In the genomic region with DNA sequence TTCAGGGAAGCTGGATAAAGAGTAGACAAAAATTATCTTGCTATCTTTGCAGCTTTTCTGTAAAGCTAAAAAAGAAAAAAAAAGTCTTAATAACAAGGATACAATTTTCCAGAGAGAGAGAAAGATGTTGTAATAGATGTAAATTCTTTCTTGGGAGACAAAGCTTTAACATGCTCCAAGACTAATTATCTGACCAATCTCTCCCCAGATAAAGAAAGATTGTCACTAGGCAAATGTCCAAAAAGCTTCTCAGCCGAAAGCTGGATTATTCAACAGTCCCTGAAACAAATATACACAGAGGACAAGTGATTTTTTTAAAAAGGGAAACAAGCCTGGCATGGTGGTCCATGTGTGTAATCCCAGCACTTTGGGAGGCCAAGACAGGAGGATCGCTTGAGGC, we compare ENCODE assay signal across 1 cellular context.
TF ChIP-seq lines count a peak whose summit lies in the region.

No MANE protein-coding gene starts in this region.

TF ChIP-seq in GM12878, 131 proteins besides CTCF, POLR2A, EP300 and RAD21:
- TF ChIP-seq, protein P1, sequence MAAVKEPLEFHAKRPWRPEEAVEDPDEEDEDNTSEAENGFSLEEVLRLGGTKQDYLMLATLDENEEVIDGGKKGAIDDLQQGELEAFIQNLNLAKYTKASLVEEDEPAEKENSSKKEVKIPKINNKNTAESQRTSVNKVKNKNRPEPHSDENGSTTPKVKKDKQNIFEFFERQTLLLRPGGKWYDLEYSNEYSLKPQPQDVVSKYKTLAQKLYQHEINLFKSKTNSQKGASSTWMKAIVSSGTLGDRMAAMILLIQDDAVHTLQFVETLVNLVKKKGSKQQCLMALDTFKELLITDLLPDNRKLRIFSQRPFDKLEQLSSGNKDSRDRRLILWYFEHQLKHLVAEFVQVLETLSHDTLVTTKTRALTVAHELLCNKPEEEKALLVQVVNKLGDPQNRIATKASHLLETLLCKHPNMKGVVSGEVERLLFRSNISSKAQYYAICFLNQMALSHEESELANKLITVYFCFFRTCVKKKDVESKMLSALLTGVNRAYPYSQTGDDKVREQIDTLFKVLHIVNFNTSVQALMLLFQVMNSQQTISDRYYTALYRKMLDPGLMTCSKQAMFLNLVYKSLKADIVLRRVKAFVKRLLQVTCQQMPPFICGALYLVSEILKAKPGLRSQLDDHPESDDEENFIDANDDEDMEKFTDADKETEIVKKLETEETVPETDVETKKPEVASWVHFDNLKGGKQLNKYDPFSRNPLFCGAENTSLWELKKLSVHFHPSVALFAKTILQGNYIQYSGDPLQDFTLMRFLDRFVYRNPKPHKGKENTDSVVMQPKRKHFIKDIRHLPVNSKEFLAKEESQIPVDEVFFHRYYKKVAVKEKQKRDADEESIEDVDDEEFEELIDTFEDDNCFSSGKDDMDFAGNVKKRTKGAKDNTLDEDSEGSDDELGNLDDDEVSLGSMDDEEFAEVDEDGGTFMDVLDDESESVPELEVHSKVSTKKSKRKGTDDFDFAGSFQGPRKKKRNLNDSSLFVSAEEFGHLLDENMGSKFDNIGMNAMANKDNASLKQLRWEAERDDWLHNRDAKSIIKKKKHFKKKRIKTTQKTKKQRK (IDR thresholded peaks at IDR 0.05; ENCODE audit: low read depth, low read length) = no peak
- TF ChIP-seq RUNX3 (IDR thresholded peaks at IDR 0.05; ENCODE audit: low read length) = no peak
- no peak for TF ChIP-seq MYB (IDR thresholded peaks at IDR 0.05; ENCODE audit: borderline replicate concordance, low read depth, low read length)
- TF ChIP-seq SMAD5 (IDR thresholded peaks at IDR 0.05; ENCODE audit: low read depth) = no peak
- TF ChIP-seq MEF2A (IDR thresholded peaks at IDR 0.05; ENCODE audit: insufficient read depth, low read depth, low read length) = no peak
- TF ChIP-seq ZNF207 (IDR thresholded peaks at IDR 0.05; ENCODE audit: borderline replicate concordance) = no peak
- TF ChIP-seq, protein P2, sequence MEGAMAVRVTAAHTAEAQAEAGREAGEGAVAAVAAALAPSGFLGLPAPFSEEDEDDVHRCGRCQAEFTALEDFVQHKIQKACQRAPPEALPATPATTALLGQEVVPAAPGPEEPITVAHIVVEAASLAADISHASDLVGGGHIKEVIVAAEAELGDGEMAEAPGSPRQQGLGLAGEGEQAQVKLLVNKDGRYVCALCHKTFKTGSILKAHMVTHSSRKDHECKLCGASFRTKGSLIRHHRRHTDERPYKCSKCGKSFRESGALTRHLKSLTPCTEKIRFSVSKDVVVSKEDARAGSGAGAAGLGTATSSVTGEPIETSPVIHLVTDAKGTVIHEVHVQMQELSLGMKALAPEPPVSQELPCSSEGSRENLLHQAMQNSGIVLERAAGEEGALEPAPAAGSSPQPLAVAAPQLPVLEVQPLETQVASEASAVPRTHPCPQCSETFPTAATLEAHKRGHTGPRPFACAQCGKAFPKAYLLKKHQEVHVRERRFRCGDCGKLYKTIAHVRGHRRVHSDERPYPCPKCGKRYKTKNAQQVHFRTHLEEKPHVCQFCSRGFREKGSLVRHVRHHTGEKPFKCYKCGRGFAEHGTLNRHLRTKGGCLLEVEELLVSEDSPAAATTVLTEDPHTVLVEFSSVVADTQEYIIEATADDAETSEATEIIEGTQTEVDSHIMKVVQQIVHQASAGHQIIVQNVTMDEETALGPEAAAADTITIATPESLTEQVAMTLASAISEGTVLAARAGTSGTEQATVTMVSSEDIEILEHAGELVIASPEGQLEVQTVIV (IDR thresholded peaks at IDR 0.05; ENCODE audit: borderline replicate concordance, partially characterized antibody) = no peak
- TF ChIP-seq, protein P3, sequence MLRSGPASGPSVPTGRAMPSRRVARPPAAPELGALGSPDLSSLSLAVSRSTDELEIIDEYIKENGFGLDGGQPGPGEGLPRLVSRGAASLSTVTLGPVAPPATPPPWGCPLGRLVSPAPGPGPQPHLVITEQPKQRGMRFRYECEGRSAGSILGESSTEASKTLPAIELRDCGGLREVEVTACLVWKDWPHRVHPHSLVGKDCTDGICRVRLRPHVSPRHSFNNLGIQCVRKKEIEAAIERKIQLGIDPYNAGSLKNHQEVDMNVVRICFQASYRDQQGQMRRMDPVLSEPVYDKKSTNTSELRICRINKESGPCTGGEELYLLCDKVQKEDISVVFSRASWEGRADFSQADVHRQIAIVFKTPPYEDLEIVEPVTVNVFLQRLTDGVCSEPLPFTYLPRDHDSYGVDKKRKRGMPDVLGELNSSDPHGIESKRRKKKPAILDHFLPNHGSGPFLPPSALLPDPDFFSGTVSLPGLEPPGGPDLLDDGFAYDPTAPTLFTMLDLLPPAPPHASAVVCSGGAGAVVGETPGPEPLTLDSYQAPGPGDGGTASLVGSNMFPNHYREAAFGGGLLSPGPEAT (IDR thresholded peaks at IDR 0.05; ENCODE audit: low read depth) = no peak
- no peak for TF ChIP-seq NR2C1 (IDR thresholded peaks at IDR 0.05)
- no peak for TF ChIP-seq TCF3 (IDR thresholded peaks at IDR 0.05; ENCODE audit: borderline replicate concordance, insufficient read depth, low read depth, low read length)
- no peak for TF ChIP-seq STAT3 (IDR thresholded peaks at IDR 0.05; ENCODE audit: low read depth, low read length)
- TF ChIP-seq SREBF2 (IDR thresholded peaks at IDR 0.05; ENCODE audit: low read length) = no peak
- no peak for TF ChIP-seq ZNF24 (IDR thresholded peaks at IDR 0.05)
- TF ChIP-seq ESRRA (IDR thresholded peaks at IDR 0.05; ENCODE audit: low read length) = no peak
- no peak for TF ChIP-seq NFXL1 (IDR thresholded peaks at IDR 0.05; ENCODE audit: borderline replicate concordance)
- no peak for TF ChIP-seq DPF2 (IDR thresholded peaks at IDR 0.05)
- no peak for TF ChIP-seq FOXK2 (IDR thresholded peaks at IDR 0.05)
